Comparison of ENCODE assay signal across 13 cellular contexts in the genomic region with DNA sequence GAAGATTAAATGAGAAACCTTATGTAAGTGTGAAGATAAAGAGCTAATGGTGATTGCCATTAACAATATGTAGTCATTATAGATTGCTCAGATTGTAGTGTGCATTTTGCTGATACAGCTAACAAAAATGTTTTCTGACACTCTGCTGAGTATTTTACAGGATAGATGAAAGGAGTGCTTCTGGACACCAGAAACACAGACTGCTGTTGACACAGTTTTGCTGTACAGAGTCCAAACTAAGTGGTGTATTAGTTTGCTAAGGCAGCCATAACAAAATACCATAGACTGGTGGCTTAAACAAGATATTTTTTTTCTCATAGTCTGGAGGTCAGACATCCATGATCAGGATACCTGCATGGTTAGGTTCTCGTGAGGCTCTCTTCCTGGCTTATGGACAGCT. TPM values are rescaled to one million over a fixed set of nuclear protein-coding genes. Genes with fewer than 3 reads are reported as not detected.
DNase-seq lines count a peak whose midpoint lies in the region; ATAC-seq and TF ChIP-seq lines count a peak whose summit lies in the region.
"Had no signal": no experiment of that assay in that cellular context is flagged by ENCODE, and none has a peak within 500 bp of the region (broad histone marks: within the 10 kb centered on the region; RNA-seq: fewer than 3 reads in every experiment).

No MANE protein-coding gene starts in this region.

- H3K9ac ChIP-seq in PC-3 (ENCODE audit: low read length) (no peak overlapping the region), smooth muscle cell (ENCODE audit: low read depth) (no peak overlapping the region)

- peaks cover 73% of the 10 kb centered on the region for H3K79me2 ChIP-seq in PC-3 (ENCODE audit: low read length)
- peaks cover 65% of the 10 kb centered on the region for H3K79me2 ChIP-seq in smooth muscle cell (ENCODE audit: low read depth)

- no peak overlapping the region for H3K27ac ChIP-seq in PC-3 (ENCODE audit: low read length)
- H3K27ac ChIP-seq in smooth muscle cell (ENCODE audit: low read depth): no peak overlapping the region
- H3K27ac ChIP-seq: RWPE1, upper lobe of right lung had no signal

- peak overlapping the region; percentile 90 to 95 for H3K4me3 Mint-ChIP-seq in activated T-cell treated with anti-CD3 and anti-CD28 coated beads, Interleukin-2, amount 50 U/mL, for 72 hours
- H3K4me3 Mint-ChIP-seq in endothelial cell (ENCODE audit: unreplicated experiment): peak overlapping the region; percentile 26

- CTCF ChIA-PET in PC-3 (lab: Charles Lee): no interaction called here

- POLR2A ChIA-PET in PC-3 (lab: Charles Lee; ENCODE audit: unreplicated experiment): no interaction called here

- H3K36me3 ChIP-seq in PC-3 (ENCODE audit: low read depth, low read length) (peaks cover 5% of the 10 kb centered on the region; the same call in 1 of the 2 replicates), smooth muscle cell (ENCODE audit: low read depth) (no peaks in the 10 kb centered on the region)

- H3K27ac Mint-ChIP-seq in activated T-cell treated with anti-CD3 and anti-CD28 coated beads, Interleukin-2, amount 50 U/mL, for 72 hours: peak overlapping the region; percentile 11
- H3K27ac Mint-ChIP-seq in endothelial cell (ENCODE audit: unreplicated experiment): no peak overlapping the region

- peaks cover 9 to 18% of the 10 kb centered on the region in 2 donors for H3K36me3 Mint-ChIP-seq in activated T-cell treated with anti-CD3 and anti-CD28 coated beads, Interleukin-2, amount 50 U/mL, for 72 hours (ENCODE audit: insufficient read depth in 2 of 2)
- H3K36me3 Mint-ChIP-seq in endothelial cell (ENCODE audit: low read depth, unreplicated experiment): no peaks in the 10 kb centered on the region

- no peaks in the 10 kb centered on the region for H3K9me2 ChIP-seq in PC-3 (replicated peaks; ENCODE audit: low read length)

- H3K27me3 Mint-ChIP-seq in activated T-cell treated with anti-CD3 and anti-CD28 coated beads, Interleukin-2, amount 50 U/mL, for 72 hours (ENCODE audit: low read depth): peaks cover under 1% of the 10 kb centered on the region
- peaks cover 2% of the 10 kb centered on the region for H3K27me3 Mint-ChIP-seq in endothelial cell (ENCODE audit: unreplicated experiment)

- intact Hi-C loops in PC-3 (cut with micrococcal nuclease): loop anchor here (5.0 kb wide), 2 partner anchors 157 to 262 kb away; no protein-coding TSS in a partner anchor

- no peak for ATAC-seq in activated T-cell treated with anti-CD3 and anti-CD28 coated beads, Interleukin-2, amount 50 U/mL, for 72 hours (replicated peaks in 1 of 2)
- ATAC-seq in PC-3 (no peak), GM21717 (IDR thresholded peaks at IDR 0.05; ENCODE audit: unreplicated experiment) (no peak), esophagus mucosa (no peak)
- ATAC-seq: upper lobe of right lung had no signal

- H3K9me3 ChIP-seq in PC-3 (ENCODE audit: low read length) (no peaks in the 10 kb centered on the region), smooth muscle cell (replicated peaks; ENCODE audit: low read depth) (no peaks in the 10 kb centered on the region)
- H3K9me3 ChIP-seq: upper lobe of right lung had no signal

- TF ChIP-seq CTCF in PC-3 (conservative IDR thresholded peaks at IDR 0.05; ENCODE audit: low read depth, low read length): no peak
- no peak for TF ChIP-seq CTCF in endothelial cell (IDR thresholded peaks at IDR 0.05; ENCODE audit: unreplicated experiment)
- no peak for TF ChIP-seq CTCF in smooth muscle cell (IDR thresholded peaks at IDR 0.05; ENCODE audit: borderline replicate concordance, insufficient read depth, poor library complexity, severe bottlenecking)

- no peak for DNase-seq in activated T-cell treated with anti-CD3 and anti-CD28 coated beads, Interleukin-2, amount 50 U/mL, for 72 hours
- no peak for DNase-seq in activated T-cell treated with anti-CD3 and anti-CD28 coated beads, Interleukin-2, amount 50 U/mL, for 1 hour
- DNase-seq in PC-3 (no peak), endothelial cell (ENCODE audit: low spot score) (no peak), smooth muscle cell (lab: John Stamatoyannopoulos, UW; ENCODE audit: unreplicated experiment) (no peak), germinal center (ENCODE audit: low spot score) (no peak)
- DNase-seq: anterior cingulate cortex, C1 segment of cervical spinal cord, NCI-H2029 treated with DMSO at 0.1 percent for 48 hours, upper lobe of right lung had no signal

- H3K27me3 ChIP-seq in PC-3 (ENCODE audit: low read length) (no peaks in the 10 kb centered on the region), smooth muscle cell (ENCODE audit: low read depth) (no peaks in the 10 kb centered on the region)

- H3F3A ChIP-seq in PC-3 (ENCODE audit: low read length, unreplicated experiment) (no peaks in the 10 kb centered on the region), smooth muscle cell (ENCODE audit: low read depth) (peaks cover 5% of the 10 kb centered on the region)

- H3K4me1 Mint-ChIP-seq in activated T-cell treated with anti-CD3 and anti-CD28 coated beads, Interleukin-2, amount 50 U/mL, for 72 hours (ENCODE audit: low read depth): peaks cover 53% of the 10 kb centered on the region
- H3K4me1 Mint-ChIP-seq in endothelial cell (ENCODE audit: unreplicated experiment): peaks cover 11% of the 10 kb centered on the region

- WGBS in smooth muscle cell (ENCODE audit: low lambda C conversion rate): 95% methylated on average over 1 of the region's 1 CpG

- H3K4me1 ChIP-seq in PC-3 (ENCODE audit: insufficient read depth, low read length): peaks cover 15% of the 10 kb centered on the region
- peaks cover 15% of the 10 kb centered on the region for H3K4me1 ChIP-seq in smooth muscle cell (ENCODE audit: low read depth)

- no peaks in the 10 kb centered on the region for H3K9me3 Mint-ChIP-seq in activated T-cell treated with anti-CD3 and anti-CD28 coated beads, Interleukin-2, amount 50 U/mL, for 72 hours
- H3K9me3 Mint-ChIP-seq in endothelial cell (ENCODE audit: unreplicated experiment): no peaks in the 10 kb centered on the region

- H2AFZ ChIP-seq in PC-3 (ENCODE audit: low read length) (no peak overlapping the region), smooth muscle cell (ENCODE audit: low read depth) (no peak overlapping the region)

- peak overlapping the region; percentile 82 for H3K4me2 ChIP-seq in PC-3 (ENCODE audit: low read length)
- no peak overlapping the region for H3K4me2 ChIP-seq in smooth muscle cell

- no TSS peak for BruUV-seq in PC-3 (replicated peaks; lab: Mats Ljungman, UMichigan)

- peak overlapping the region; percentile 91 for H3K4me3 ChIP-seq in PC-3 (ENCODE audit: low read length)
- peak overlapping the region; percentile 94 for H3K4me3 ChIP-seq in smooth muscle cell

- H4K20me1 ChIP-seq in PC-3 (ENCODE audit: low read length) (no peaks in the 10 kb centered on the region), smooth muscle cell (ENCODE audit: low read depth) (peaks cover 42% of the 10 kb centered on the region)

RNA-seq across cellular contexts. Expression of a gene that starts 2.2 kb away (rescaled TPM):
- 10 to 100 TPM; 79.7 to 85.6 TPM for total RNA-seq in activated T-cell treated with anti-CD3 and anti-CD28 coated beads, Interleukin-2, amount 50 U/mL, for 72 hours
- total RNA-seq in PC-3 (2014; rRNA removed) (18.4 and 20.3 TPM in 2 replicates), endothelial cell (ENCODE audit: unreplicated experiment) (36.2 TPM), smooth muscle cell (24.4 and 26.0 TPM in 2 replicates), esophagus mucosa (23.9 TPM)
- 31.0 and 32.6 TPM in 2 replicates for polyA plus RNA-seq in smooth muscle cell
